In genomic region chr16:47448830-47449575, GRCh38 we compare ENCODE assay signal across 17 cellular contexts. TPM values are rescaled to one million over a fixed set of nuclear protein-coding genes. Genes with fewer than 3 reads are reported as not detected.
DNase-seq lines count a peak whose midpoint lies in the region; ATAC-seq, FAIRE-seq and TF ChIP-seq lines count a peak whose summit lies in the region.
"Had no signal": no experiment of that assay in that cellular context is flagged by ENCODE, and none has a peak within 500 bp of the region (broad histone marks: within the 10 kb centered on the region; RNA-seq: fewer than 3 reads in every experiment).

No MANE protein-coding gene starts in this region.

- TF ChIP-seq POLR2A in K562 (conservative IDR thresholded peaks at IDR 0.05), result no peak
- TF ChIP-seq POLR2A in GM18505 (IDR thresholded peaks at IDR 0.05; ENCODE audit: borderline replicate concordance, extremely low read depth, insufficient read depth, insufficient read length), result no peak

- no peaks in the 10 kb centered on the region for H3K27me3 Mint-ChIP-seq in Calu3 (ENCODE audit: unreplicated experiment)
- H3K27me3 Mint-ChIP-seq: B cell had no signal

- H3K27ac ChIP-seq in K562 (ENCODE audit: extremely low read depth, low read depth, low read length) (no peak overlapping the region), small intestine (ENCODE audit: low read depth in 1 of 2, low read length in 1 of 2) (no peak overlapping the region)
- H3K27ac ChIP-seq: BLaER1 treated with 17β-estradiol and CSF1 and Interleukin-3, amounts not matched to agents 10 nM and 100 nM had no signal

- DNase-seq in Calu3 (no peak), GM18507 (ENCODE audit: extremely low spot score, insufficient read length, low read depth) (no peak), K562 (ENCODE audit: extremely low read depth in 1 of 4, low spot score in 3 of 4) (peak; percentile 21 to 50 (median 46)), small intestine (peak; percentile 72), GOT3 (lab: John Stamatoyannopoulos, UW) (no peak)
- DNase-seq: CD8-positive, alpha-beta T cell; DMS 273 treated with DMSO at 0.1 percent for 48 hours; DMS53; DND-41; IMR-90; KBM-7 had no signal

- H3K36me3 Mint-ChIP-seq in Calu3 (ENCODE audit: insufficient read depth, unreplicated experiment), result peaks cover 7% of the 10 kb centered on the region

- POLR2A ChIA-PET in K562 (lab: Yijun Ruan, JAX), result interaction anchor here (2.7 kb wide), 1 partner anchor 12 kb away, joined by 21 read pairs; the partner anchor contains the start of genes ITFG1 and PHKB

- CTCF ChIA-PET in Calu3 (lab: Charles Lee), result interaction anchor here (0.7 kb wide), 1 partner anchor 11 kb away, joined by 3 read pairs; no protein-coding TSS in a partner anchor
- CTCF ChIA-PET in K562 (lab: Yijun Ruan, JAX; ENCODE audit: low intra/inter-chr PET ratio), result no interaction called here

- peaks cover 8% of the 10 kb centered on the region for H3K4me1 Mint-ChIP-seq in Calu3 (ENCODE audit: low read depth, unreplicated experiment)

- H3K79me2 ChIP-seq in K562 (ENCODE audit: control insufficient read depth, insufficient read depth, low read length), result peaks cover 10% of the 10 kb centered on the region; the same call in 1 of the 3 replicates

- H3K9me3 ChIP-seq in K562 (replicated peaks; ENCODE audit: control insufficient read depth, insufficient read depth, low read depth, low read length) (no peaks in the 10 kb centered on the region), small intestine (ENCODE audit: control insufficient read depth, low read depth) (no peaks in the 10 kb centered on the region)
- H3K9me3 ChIP-seq: BLaER1 treated with 17β-estradiol and CSF1 and Interleukin-3, amounts not matched to agents 10 nM and 100 nM; HAP-1 had no signal

- intact Hi-C loops in Calu3 (cut with micrococcal nuclease; ENCODE audit: unreplicated experiment) (no loop called here), K562 (cut with micrococcal nuclease) (no loop called here)

- H3K4me3 Mint-ChIP-seq in Calu3 (ENCODE audit: low read depth, unreplicated experiment), result no peak overlapping the region
- H3K4me3 Mint-ChIP-seq: B cell; CD8-positive, alpha-beta T cell had no signal

- no peak overlapping the region for H3K4me3 ChIP-seq in K562
- H3K4me3 ChIP-seq in small intestine (ENCODE audit: low read depth in 1 of 2, low read length in 2 of 2), result no peak overlapping the region
- H3K4me3 ChIP-seq: BLaER1 treated with 17β-estradiol and CSF1 and Interleukin-3, amounts not matched to agents 10 nM and 100 nM; GM12878; HAP-1 had no signal

- in situ Hi-C loops in K562 (cut with MboI), result no loop called here

- peak; percentile 49 for TF ChIP-seq EP300 in K562 (IDR thresholded peaks at IDR 0.05; ENCODE audit: low read length)

- BruUV-seq in Calu3 (replicated peaks; lab: Mats Ljungman, UMichigan) (TSS peak; percentile 3), K562 (replicated peaks; lab: Mats Ljungman, UMichigan) (no TSS peak)

- no peak overlapping the region for H2AFZ ChIP-seq in K562 (ENCODE audit: low read depth, low read length)

- 32% methylated on average over 3 of the region's 3 CpGs for WGBS in K562 (ENCODE audit: insufficient coverage, low coverage, missing lambda C conversion rate)
- 11 to 60% (median 34%) methylated on average over 3 of the region's 3 CpGs for WGBS in small intestine, 3 donors

- no peaks in the 10 kb centered on the region for H3K9me1 ChIP-seq in K562 (ENCODE audit: control insufficient read depth, insufficient read depth, low read length)

- peak; percentile 61 for ATAC-seq in K562
- ATAC-seq in GM18505 (IDR thresholded peaks at IDR 0.05; ENCODE audit: unreplicated experiment), result no peak
- ATAC-seq: CD8-positive, alpha-beta T cell; GM12878 had no signal

- H3K4me2 ChIP-seq in K562 (ENCODE audit: insufficient read depth, low read length), result peak overlapping the region; percentile 23; the same call in 1 of the 2 replicates
- H3K4me2 ChIP-seq: BLaER1 treated with 17β-estradiol and CSF1 and Interleukin-3, amounts not matched to agents 10 nM and 100 nM had no signal

- H3K27me3 ChIP-seq in K562 (ENCODE audit: control insufficient read depth in 2 of 2, insufficient read depth in 2 of 2, low read length in 2 of 2), result no peaks in the 10 kb centered on the region
- no peaks in the 10 kb centered on the region for H3K27me3 ChIP-seq in small intestine (ENCODE audit: control insufficient read depth in 2 of 2, insufficient read depth in 2 of 2, low read length in 2 of 2)
- H3K27me3 ChIP-seq: BLaER1 treated with 17β-estradiol and CSF1 and Interleukin-3, amounts not matched to agents 10 nM and 100 nM had no signal

- H3K9ac ChIP-seq in K562 (ENCODE audit: insufficient read depth in 1 of 2, low read depth in 2 of 2, low read length in 2 of 2), result no peak overlapping the region
- H3K9ac ChIP-seq: BLaER1 treated with 17β-estradiol and CSF1 and Interleukin-3, amounts not matched to agents 10 nM and 100 nM had no signal

- H3K36me3 ChIP-seq in K562 (ENCODE audit: control insufficient read depth, insufficient read depth, low read length) (peaks cover 83% of the 10 kb centered on the region), small intestine (ENCODE audit: control insufficient read depth in 2 of 2, insufficient read depth in 2 of 2, low read length in 2 of 2) (peaks cover 1 to 4% of the 10 kb centered on the region in 2 donors)

- H3K9me3 Mint-ChIP-seq in Calu3 (ENCODE audit: low read depth, unreplicated experiment), result no peaks in the 10 kb centered on the region
- H3K9me3 Mint-ChIP-seq: CD8-positive, alpha-beta T cell had no signal

- peaks cover 0 to 9% of the 10 kb centered on the region in 2 experiments; a peak in 2 of 5 replicates for H3K4me1 ChIP-seq in K562 (replicated peaks in 1 of 2; ENCODE audit: control insufficient read depth in 2 of 2, insufficient read depth in 2 of 2, low read length in 2 of 2)
- peaks cover 3 to 4% of the 10 kb centered on the region in 2 donors for H3K4me1 ChIP-seq in small intestine (ENCODE audit: control insufficient read depth in 2 of 2, insufficient read depth in 1 of 2, low read depth in 1 of 2, low read length in 1 of 2)
- H3K4me1 ChIP-seq: BLaER1 treated with 17β-estradiol and CSF1 and Interleukin-3, amounts not matched to agents 10 nM and 100 nM; HAP-1 had no signal

- TF ChIP-seq RAD21 in K562 (CRISPR knock-in tag; conservative IDR thresholded peaks at IDR 0.05 in 1 of 2, IDR thresholded peaks at IDR 0.05 in 1 of 2), result no peak

- FAIRE-seq in GM18507 (lab: Jason Lieb, UNC), result peak; percentile 33
- no peak for FAIRE-seq in K562 (lab: Jason Lieb, UNC)
- FAIRE-seq in small intestine (lab: Jason Lieb, UNC), result no peak
- FAIRE-seq: GM12878, HTR-8/SVneo had no signal

- TF ChIP-seq CTCF in Calu3 (IDR thresholded peaks at IDR 0.05; ENCODE audit: unreplicated experiment) (no peak), K562 (IDR thresholded peaks at IDR 0.05 in 2 of 3, conservative IDR thresholded peaks at IDR 0.05 in 1 of 3; ENCODE audit: insufficient read depth in 2 of 3, low read depth in 1 of 3, low read length in 3 of 3) (no peak)

- no peak overlapping the region for H3K27ac Mint-ChIP-seq in Calu3 (ENCODE audit: unreplicated experiment)
- H3K27ac Mint-ChIP-seq: B cell had no signal

- H4K20me1 ChIP-seq in K562 (replicated peaks; ENCODE audit: control insufficient read depth, insufficient read depth, low read length), result no peaks in the 10 kb centered on the region

RNA-seq across cellular contexts. Expression of gene ITFG1, which starts 11.9 kb away (rescaled TPM):
- total RNA-seq in Calu3 (2022), result 65.5 and 68.6 TPM in 2 replicates
- 81.3 and 185 TPM in 2 replicates for total RNA-seq in K562 (2011; cell fraction: chromatin; rRNA removed; ENCODE audit: low replicate concordance)
- 70.9 and 95.7 TPM in 2 replicates for total RNA-seq in K562 (2011; cell fraction: nucleolus; rRNA removed)
- total RNA-seq in K562 (2011; cell fraction: nucleoplasm; rRNA removed), result 123 and 138 TPM in 2 replicates
- 24.3 and 27.1 TPM in 2 replicates for total RNA-seq in K562 (2014; rRNA removed)
- 60.7 and 66.9 TPM in 2 replicates for total RNA-seq in K562 (2014; rRNA removed; fragmentation: Illumina TruSeq; extraction: Trizol)
- 53.2 and 55.4 TPM in 2 replicates for total RNA-seq in K562 (2015; rRNA removed; fragmentation: Illumina TruSeq; extraction: Trizol)
- 35.8 and 37.1 TPM in 2 replicates for total RNA-seq in K562 (2021)
- polyA plus RNA-seq in K562 (2011; rRNA removed), result 66.1 and 83.5 TPM in 2 replicates
- 20.0 and 37.0 TPM in 2 replicates for polyA plus RNA-seq in K562 (2011; cell fraction: cytosol; rRNA removed)
- 18.4 and 29.4 TPM in 2 replicates for polyA plus RNA-seq in K562 (2011; cell fraction: nucleus; rRNA removed)
- polyA plus RNA-seq in K562 (2012), result 35.0 and 36.9 TPM in 2 replicates
- 50.8 and 61.1 TPM in 2 replicates for polyA plus RNA-seq in K562 (2014; fragmentation: Illumina TruSeq; extraction: Trizol)
- 10 to 100 TPM; 17.1 to 21.9 TPM for polyA plus RNA-seq in K562 (2014; fragmentation: Nextera tagmentation; extraction: Ambion mirVana)
- 24.5 and 24.7 TPM in 2 replicates for polyA plus RNA-seq in K562 (2014; rRNA removed)
- 73.3 and 75.5 TPM in 2 replicates for polyA minus RNA-seq in K562 (2011; rRNA and poly(A)+ RNA removed)
- polyA minus RNA-seq in K562 (2011; cell fraction: cytosol; rRNA and poly(A)+ RNA removed), result 13.7 and 22.6 TPM in 2 replicates
- polyA minus RNA-seq in K562 (2011; cell fraction: nucleus; rRNA and poly(A)+ RNA removed), result 51.2 and 69.6 TPM in 2 replicates
- polyA plus RNA-seq in small intestine, result 10 to 100 TPM; 19.5 to 31.3 (median 19.7) TPM

RNA-seq across cellular contexts. Expression of gene PHKB, which starts 12.1 kb away (rescaled TPM):
- total RNA-seq in Calu3 (2022), result 80.4 and 83.4 TPM in 2 replicates
- 210 and 638 TPM in 2 replicates for total RNA-seq in K562 (2011; cell fraction: chromatin; rRNA removed; ENCODE audit: low replicate concordance)
- 112 and 129 TPM in 2 replicates for total RNA-seq in K562 (2011; cell fraction: nucleolus; rRNA removed)
- 274 and 479 TPM in 2 replicates for total RNA-seq in K562 (2011; cell fraction: nucleoplasm; rRNA removed)
- 59.7 and 63.3 TPM in 2 replicates for total RNA-seq in K562 (2014; rRNA removed)
- 89.3 and 95.8 TPM in 2 replicates for total RNA-seq in K562 (2014; rRNA removed; fragmentation: Illumina TruSeq; extraction: Trizol)
- 78.1 and 83.2 TPM in 2 replicates for total RNA-seq in K562 (2015; rRNA removed; fragmentation: Illumina TruSeq; extraction: Trizol)
- total RNA-seq in K562 (2021), result 68.2 and 69.1 TPM in 2 replicates
- 82.3 and 92.3 TPM in 2 replicates for polyA plus RNA-seq in K562 (2011; rRNA removed)
- polyA plus RNA-seq in K562 (2011; cell fraction: cytosol; rRNA removed), result 23.0 and 44.2 TPM in 2 replicates
- polyA plus RNA-seq in K562 (2011; cell fraction: nucleus; rRNA removed), result 88.0 and 98.1 TPM in 2 replicates
- polyA plus RNA-seq in K562 (2012), result 57.7 and 59.2 TPM in 2 replicates
- 53.9 and 59.9 TPM in 2 replicates for polyA plus RNA-seq in K562 (2014; fragmentation: Illumina TruSeq; extraction: Trizol)
- polyA plus RNA-seq in K562 (2014; fragmentation: Nextera tagmentation; extraction: Ambion mirVana), result 10 to 100 TPM; 24.7 to 44.3 TPM
- polyA plus RNA-seq in K562 (2014; rRNA removed), result 66.0 and 67.0 TPM in 2 replicates
- polyA minus RNA-seq in K562 (2011; rRNA and poly(A)+ RNA removed), result 299 and 332 TPM in 2 replicates
- polyA minus RNA-seq in K562 (2011; cell fraction: cytosol; rRNA and poly(A)+ RNA removed), result 58.5 and 67.1 TPM in 2 replicates
- polyA minus RNA-seq in K562 (2011; cell fraction: nucleus; rRNA and poly(A)+ RNA removed), result 158 and 236 TPM in 2 replicates
- polyA plus RNA-seq in small intestine, result 10 to 100 TPM; 27.0 to 44.1 (median 29.9) TPM

Comparison
In these comparisons a context has a peak if more than half of its experiments do, and no peak if none do; other contexts are left out.
1. DNase-seq: peak in K562 (4 of 4) and small intestine (single experiment); none in Calu3 (single experiment), GM18507 (single experiment) and GOT3 (single experiment).